9 cellular contexts compared by ENCODE assay signal in the genomic region with DNA sequence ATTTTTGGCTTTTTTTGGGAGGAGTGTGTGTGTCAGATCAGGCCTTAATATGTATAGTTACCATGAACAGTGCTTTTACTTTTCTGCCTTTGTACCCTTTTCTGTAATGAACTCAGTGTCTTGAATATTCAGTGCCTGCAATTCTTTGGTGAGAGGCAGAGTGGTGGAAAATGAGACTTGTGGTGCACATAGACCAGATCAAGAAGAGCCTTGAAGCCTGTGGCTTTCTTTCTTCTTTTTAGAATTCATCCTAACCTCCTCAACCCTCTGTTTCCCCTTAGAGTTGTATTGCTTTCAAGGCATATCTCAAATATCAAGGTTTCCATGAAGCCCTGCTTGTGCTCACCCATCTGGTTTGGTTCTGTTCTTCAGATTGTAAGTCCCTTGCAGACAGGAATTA. TPM values are rescaled to one million over a fixed set of nuclear protein-coding genes. Genes with fewer than 3 reads are reported as not detected.
DNase-seq lines count a peak whose midpoint lies in the region; ATAC-seq, FAIRE-seq and TF ChIP-seq lines count a peak whose summit lies in the region.
"Had no signal": no experiment of that assay in that cellular context is flagged by ENCODE, and none has a peak within 500 bp of the region (broad histone marks: within the 10 kb centered on the region; RNA-seq: fewer than 3 reads in every experiment).

No MANE protein-coding gene starts in this region.

- H3K14ac ChIP-seq in trophoblast cell (ENCODE audit: low read length), result no peak overlapping the region

- H2BK12ac ChIP-seq in trophoblast cell (ENCODE audit: low read length), result no peak overlapping the region

- no peak overlapping the region for H4K91ac ChIP-seq in trophoblast cell (ENCODE audit: low read depth, low read length)

- no peak overlapping the region for H3K18ac ChIP-seq in trophoblast cell (ENCODE audit: low read length)

- no peak overlapping the region for H2BK5ac ChIP-seq in trophoblast cell (ENCODE audit: low read depth, low read length, poor library complexity)

- no peaks in the 10 kb centered on the region; the same call in 1 of the 2 replicates for H3K36me3 ChIP-seq in GM06990 (ENCODE audit: control insufficient read depth, insufficient read depth, low read length)
- peaks cover 30% of the 10 kb centered on the region for H3K36me3 ChIP-seq in OCI-LY3 (replicated peaks; ENCODE audit: low read depth, low read length)
- H3K36me3 ChIP-seq in duodenal mucosa (ENCODE audit: control insufficient read depth in 1 of 2, insufficient read depth in 2 of 2, low read length in 2 of 2), result no peaks in the 10 kb centered on the region
- no peaks in the 10 kb centered on the region for H3K36me3 ChIP-seq in trophoblast cell (ENCODE audit: control insufficient read depth in 1 of 2, insufficient read depth in 2 of 2, low read length in 2 of 2)

- H3K4me2 ChIP-seq in OCI-LY3 (ENCODE audit: low read length), result peak overlapping the region; percentile 99
- peak overlapping the region; percentile 50 for H3K4me2 ChIP-seq in trophoblast cell (ENCODE audit: low read length)

- H3K9ac ChIP-seq in OCI-LY3 (ENCODE audit: low read length) (0 out of 2 replicates have a peak overlapping the region, but pooled peaks have one; percentile 86), duodenal mucosa (ENCODE audit: low read depth in 1 of 2, low read length in 2 of 2) (peak overlapping the region in 1 of 2 donors; percentile 60), trophoblast cell (ENCODE audit: low read length) (no peak overlapping the region)

- H2BK120ac ChIP-seq in trophoblast cell (ENCODE audit: insufficient read depth, low read length, poor library complexity), result no peak overlapping the region

- TF ChIP-seq CTCF in GM06990 (IDR thresholded peaks at IDR 0.05; ENCODE audit: insufficient read depth, low read length, poor library complexity, severe bottlenecking) (no peak), OCI-LY3 (IDR thresholded peaks at IDR 0.05; ENCODE audit: low read depth, low read length) (no peak)

- FAIRE-seq in RCC 7860 (lab: Jason Lieb, UNC), result no peak

- H3K4me3 ChIP-seq in GM06990 (replicated peaks; ENCODE audit: low read depth, low read length) (peak overlapping the region; percentile 94), OCI-LY3 (ENCODE audit: low read length) (peak overlapping the region; percentile 99), duodenal mucosa (ENCODE audit: low read depth in 1 of 2, low read length in 2 of 2) (peak overlapping the region; percentile 83 to 89), trophoblast cell (ENCODE audit: low read depth, low read length) (no peak overlapping the region)

- peaks cover 7% of the 10 kb centered on the region for H3K79me1 ChIP-seq in trophoblast cell (ENCODE audit: low read length)

- no peak overlapping the region for H4K8ac ChIP-seq in trophoblast cell (ENCODE audit: low read depth, low read length)

- no peak overlapping the region for H4K12ac ChIP-seq in trophoblast cell (ENCODE audit: low read depth, low read length)

- H2AK5ac ChIP-seq in trophoblast cell (ENCODE audit: low read length), result no peak overlapping the region

- H3K23ac ChIP-seq in trophoblast cell (ENCODE audit: low read length), result no peak overlapping the region

- H3K79me2 ChIP-seq in OCI-LY3 (ENCODE audit: low read length) (peaks cover 80% of the 10 kb centered on the region), trophoblast cell (ENCODE audit: control insufficient read depth, insufficient read depth, low read length, poor library complexity) (peaks cover 9% of the 10 kb centered on the region)

- H3K27me3 ChIP-seq in GM06990 (replicated peaks; ENCODE audit: control insufficient read depth, insufficient read depth, low read length) (no peaks in the 10 kb centered on the region), OCI-LY3 (ENCODE audit: low read depth, low read length) (no peaks in the 10 kb centered on the region), duodenal mucosa (ENCODE audit: control insufficient read depth in 1 of 2, insufficient read depth in 2 of 2, low read length in 2 of 2) (no peaks in the 10 kb centered on the region), trophoblast cell (ENCODE audit: insufficient read depth, low read length) (no peaks in the 10 kb centered on the region)

- H3K9me3 ChIP-seq in OCI-LY3 (ENCODE audit: insufficient read depth, low read length), result no peaks in the 10 kb centered on the region
- H3K9me3 ChIP-seq in duodenal mucosa (ENCODE audit: control insufficient read depth in 1 of 2, low read length in 2 of 2), result no peaks in the 10 kb centered on the region
- H3K9me3 ChIP-seq in trophoblast cell (ENCODE audit: insufficient read depth, low read depth, low read length), result no peaks in the 10 kb centered on the region

- DNase-seq in GM06990 (ENCODE audit: extremely low read depth, insufficient read length), result no peak
- no peak for DNase-seq in trophoblast cell
- no peak for DNase-seq in effector CD4-positive, alpha-beta T cell
- DNase-seq in RCC 7860 (ENCODE audit: low spot score), result no peak
- DNase-seq: amniotic stem cell had no signal

- H2AFZ ChIP-seq in OCI-LY3 (ENCODE audit: low read depth, low read length), result no peak overlapping the region
- no peak overlapping the region for H2AFZ ChIP-seq in trophoblast cell (ENCODE audit: insufficient read depth, low read length, poor library complexity)

- H3K27ac ChIP-seq in OCI-LY3 (ENCODE audit: low read length), result no peak overlapping the region
- H3K27ac ChIP-seq in duodenal mucosa (ENCODE audit: low read depth, low read length), result no peak overlapping the region
- H3K27ac ChIP-seq in trophoblast cell (ENCODE audit: low read depth, low read length), result no peak overlapping the region

- peaks cover 39% of the 10 kb centered on the region for H3K4me1 ChIP-seq in OCI-LY3 (ENCODE audit: low read length)
- H3K4me1 ChIP-seq in duodenal mucosa (ENCODE audit: control insufficient read depth in 1 of 2, insufficient read depth in 2 of 2, low read length in 2 of 2), result peaks cover 28 to 35% of the 10 kb centered on the region in 2 donors
- no peaks in the 10 kb centered on the region for H3K4me1 ChIP-seq in trophoblast cell (ENCODE audit: control insufficient read depth in 1 of 2, insufficient read depth in 2 of 2, low read length in 2 of 2)

- H4K20me1 ChIP-seq in OCI-LY3 (ENCODE audit: insufficient read depth, low read length), result peaks cover 32% of the 10 kb centered on the region

- H3K4ac ChIP-seq in trophoblast cell (ENCODE audit: low read depth, low read length), result peak overlapping the region; percentile 12

- no peak for ATAC-seq in HG02588 (IDR thresholded peaks at IDR 0.05; ENCODE audit: unreplicated experiment)
- no peak for ATAC-seq in GM19023 (IDR thresholded peaks at IDR 0.05; ENCODE audit: unreplicated experiment)

RNA-seq across cellular contexts. Expression of a gene that starts 2.6 kb away (rescaled TPM):
- 26.2 and 27.4 TPM in 2 replicates for polyA plus RNA-seq in trophoblast cell (2013)

RNA-seq across cellular contexts. Expression of a gene that starts 52.8 kb away (rescaled TPM):
- polyA plus RNA-seq in trophoblast cell (2013), result 40.9 and 44.0 TPM in 2 replicates

RNA-seq across cellular contexts. Expression of a gene that starts 52.8 kb away (rescaled TPM):
- 26.2 and 26.4 TPM in 2 replicates for polyA plus RNA-seq in trophoblast cell (2013)
